Comparison of ENCODE assay signal across 8 cellular contexts in genomic region chr17:3913531-3914318, GRCh38. TPM values are rescaled to one million over a fixed set of nuclear protein-coding genes. Genes with fewer than 3 reads are reported as not detected.
DNase-seq lines count a peak whose midpoint lies in the region; ATAC-seq, FAIRE-seq and TF ChIP-seq lines count a peak whose summit lies in the region.

No MANE protein-coding gene starts in this region.

- no peak overlapping the region for H3K23ac ChIP-seq in H1 (ENCODE audit: insufficient read length)

- H3K14ac ChIP-seq in H1 (ENCODE audit: insufficient read length): no peak overlapping the region

- peak; percentile 98 for TF ChIP-seq CTCF in 22Rv1 (IDR thresholded peaks at IDR 0.05)
- peak; percentile 97 to 99 (median 99) for TF ChIP-seq CTCF in H1 (IDR thresholded peaks at IDR 0.05; ENCODE audit: control extremely low read depth in 1 of 3, insufficient read depth in 1 of 3, low read depth in 1 of 3, low read length in 3 of 3)

- H3K4me2 ChIP-seq in H1 (ENCODE audit: insufficient read depth in 1 of 2, low read depth in 2 of 2, low read length in 2 of 2): peak overlapping the region in 1 of 2 experiments; percentile 11; a peak in 1 of 4 replicates

- no peak overlapping the region for H2AK5ac ChIP-seq in H1 (ENCODE audit: low read depth, low read length)

- H3K9me3 Mint-ChIP-seq in activated CD8-positive, alpha-beta memory T cell treated with anti-CD3 and anti-CD28 coated beads, Interleukin-2, amount 10 ng/mL, durations not matched to agents 7 days and 5 days (ENCODE audit: low read depth): no peaks in the 10 kb centered on the region

- peaks cover 9% of the 10 kb centered on the region for H3K27me3 Mint-ChIP-seq in activated CD8-positive, alpha-beta memory T cell treated with anti-CD3 and anti-CD28 coated beads, Interleukin-2, amount 10 ng/mL, durations not matched to agents 7 days and 5 days

- H4K20me1 ChIP-seq in H1 (replicated peaks in 1 of 2; ENCODE audit: control insufficient read depth in 1 of 2, insufficient read depth in 2 of 2, low read length in 2 of 2): no peaks in the 10 kb centered on the region

- peak overlapping the region; percentile 25 for H4K91ac ChIP-seq in H1 (replicated peaks; ENCODE audit: insufficient read length, low read length)

- peak overlapping the region; percentile 49 for H4K5ac ChIP-seq in H1 (ENCODE audit: insufficient read length, low read depth, low read length)

- H3K4me3 ChIP-seq in H1 (ENCODE audit: extremely low read depth in 1 of 4, insufficient read depth in 2 of 4, low read depth in 3 of 4, low read length in 4 of 4): no peak overlapping the region
- peak overlapping the region; percentile 56 for H3K4me3 ChIP-seq in mononuclear cell (ENCODE audit: low read length)

- no peak overlapping the region for H3K4me3 Mint-ChIP-seq in activated CD8-positive, alpha-beta memory T cell treated with anti-CD3 and anti-CD28 coated beads, Interleukin-2, amount 10 ng/mL, durations not matched to agents 7 days and 5 days

- no peaks in the 10 kb centered on the region for H3K27me3 ChIP-seq in H1 (replicated peaks in 1 of 4; ENCODE audit: control insufficient read depth in 3 of 4, extremely low read depth in 1 of 4, insufficient read depth in 3 of 4, low read length in 3 of 4)
- no peaks in the 10 kb centered on the region for H3K27me3 ChIP-seq in mononuclear cell (ENCODE audit: insufficient read depth, low read length)

- no peak overlapping the region for H3K4ac ChIP-seq in H1 (replicated peaks; ENCODE audit: insufficient read length, low read depth, low read length)

- peak overlapping the region; percentile 28; the same call in 1 of the 2 replicates for H2BK5ac ChIP-seq in H1 (ENCODE audit: low read depth, low read length)

- H3K36me3 Mint-ChIP-seq in activated CD8-positive, alpha-beta memory T cell treated with anti-CD3 and anti-CD28 coated beads, Interleukin-2, amount 10 ng/mL, durations not matched to agents 7 days and 5 days: no peaks in the 10 kb centered on the region

- CTCF ChIA-PET in activated CD8-positive, alpha-beta memory T cell treated with anti-CD3 and anti-CD28 coated beads, Interleukin-2, amount 10 ng/mL, durations not matched to agents 7 days and 5 days (lab: Charles Lee): interaction anchor here (0.6 to 8.0 kb wide), 54 partner anchors 9 to 286 kb away, joined by 3 to 125 read pairs (median 5); partner anchors contain the start of genes ATP2A3, CAMKK1, CYB5D2 and NCBP3
- CTCF ChIA-PET in H1 (lab: Charles Lee; ENCODE audit: partially characterized antibody): interaction anchor here (0.5 to 7.4 kb wide), 60 partner anchors 7 to 1545 kb away, joined by 3 to 96 read pairs (median 4); partner anchors contain the start of gene CAMKK1

- FAIRE-seq in GM12891 (lab: Jason Lieb, UNC) (peak; percentile 94), H1 (lab: Jason Lieb, UNC) (peak; percentile 28)

- H2BK15ac ChIP-seq in H1 (ENCODE audit: low read length): 0 out of 2 replicates have a peak overlapping the region, but pooled peaks have one; percentile 61

- TF ChIP-seq EP300 in H1 (IDR thresholded peaks at IDR 0.05; ENCODE audit: borderline replicate concordance in 1 of 2, low read depth in 2 of 2, low read length in 2 of 2): no peak

- no peak overlapping the region for H3K27ac ChIP-seq in 22Rv1
- H3K27ac ChIP-seq in H1 (ENCODE audit: low read depth, low read length): no peak overlapping the region

- no peak overlapping the region; the same call in 1 of the 2 replicates for H4K8ac ChIP-seq in H1 (ENCODE audit: extremely low read depth, insufficient read depth, low read length)

- peak overlapping the region; percentile 9 for H3K27ac Mint-ChIP-seq in activated CD8-positive, alpha-beta memory T cell treated with anti-CD3 and anti-CD28 coated beads, Interleukin-2, amount 10 ng/mL, durations not matched to agents 7 days and 5 days

- H3K4me1 Mint-ChIP-seq in activated CD8-positive, alpha-beta memory T cell treated with anti-CD3 and anti-CD28 coated beads, Interleukin-2, amount 10 ng/mL, durations not matched to agents 7 days and 5 days: peaks cover 37% of the 10 kb centered on the region

- 46% methylated on average over 17 of the region's 17 CpGs; no CpG with 5 or more reads in 1 of the 2 experiments for WGBS in H1 (ENCODE audit: extremely low coverage in 1 of 2, insufficient coverage in 1 of 2, insufficient read length in 1 of 2, insufficient replicate concordance in 2 of 2, low coverage in 1 of 2, low lambda C conversion rate in 2 of 2, missing lambda C conversion rate in 1 of 2), 2 experiments

- no peak overlapping the region for H3K56ac ChIP-seq in H1 (replicated peaks; ENCODE audit: insufficient read length, low read depth, low read length)

- 0 out of 2 replicates have a peak overlapping the region, but pooled peaks have one; percentile 72 for H2BK20ac ChIP-seq in H1 (ENCODE audit: low read length)

- peak; percentile 85 for DNase-seq in GM12891 (ENCODE audit: insufficient read length, low spot score)
- peak; percentile 82 for DNase-seq in NOMO-1 treated with DMSO at 0.1 percent for 48 hours (lab: John Stamatoyannopoulos, UW; ENCODE audit: unreplicated experiment)
- peak; percentile 89 for DNase-seq in activated CD8-positive, alpha-beta memory T cell treated with anti-CD3 and anti-CD28 coated beads, Interleukin-2, amount 10 ng/mL, durations not matched to agents 7 days and 5 days
- peak; percentile 58 to 95 for DNase-seq in H1 (ENCODE audit: low read depth in 1 of 2, low spot score in 2 of 2)
- DNase-seq in stimulated activated CD8-positive, alpha-beta memory T cell treated with anti-CD3 and anti-CD28 coated beads, Interleukin-2, amount 100 ng/mL, for 48 hours (ENCODE audit: low read depth in 2 of 2): peak; percentile 68 to 78

- H3K36me3 ChIP-seq in H1 (ENCODE audit: control insufficient read depth in 2 of 4, insufficient read depth in 4 of 4, low read length in 3 of 4): no peaks in the 10 kb centered on the region

- H3K18ac ChIP-seq in H1 (ENCODE audit: extremely low read depth, low read length): no peak overlapping the region

- TF ChIP-seq RAD21 in H1 (IDR thresholded peaks at IDR 0.05 in 1 of 2, conservative IDR thresholded peaks at IDR 0.05 in 1 of 2; ENCODE audit: low read depth in 2 of 2, low read length in 2 of 2): peak; percentile 93 to 94

- H3K79me1 ChIP-seq in H1 (ENCODE audit: low read depth, low read length): no peaks in the 10 kb centered on the region

- no peaks in the 10 kb centered on the region for H3K79me2 ChIP-seq in H1 (ENCODE audit: control insufficient read depth in 1 of 2, insufficient read depth in 2 of 2, low read length in 2 of 2)

- no peak for TF ChIP-seq POLR2A in GM12891 (IDR thresholded peaks at IDR 0.05; ENCODE audit: low read depth, low read length)
- no peak for TF ChIP-seq POLR2A in H1 (IDR thresholded peaks at IDR 0.05; ENCODE audit: control extremely low read depth in 1 of 2, low read depth in 2 of 2, low read length in 2 of 2)

- no peaks in the 10 kb centered on the region for H3K9me3 ChIP-seq in H1 (ENCODE audit: insufficient read depth in 2 of 2, low read depth in 1 of 2, low read length in 1 of 2)
- no peaks in the 10 kb centered on the region for H3K9me3 ChIP-seq in mononuclear cell (ENCODE audit: low read depth, low read length)

- H2BK120ac ChIP-seq in H1 (replicated peaks; ENCODE audit: low read depth, low read length): no peak overlapping the region

- no peak overlapping the region for H3K9ac ChIP-seq in H1 (replicated peaks in 1 of 4; ENCODE audit: extremely low read depth in 1 of 4, low read depth in 3 of 4, low read length in 3 of 4)

- ATAC-seq in HG03039 (IDR thresholded peaks at IDR 0.05; ENCODE audit: unreplicated experiment): peak; percentile 37
- peak; percentile 79 for ATAC-seq in activated CD8-positive, alpha-beta memory T cell treated with anti-CD3 and anti-CD28 coated beads, Interleukin-2, amount 10 ng/mL, durations not matched to agents 7 days and 5 days

- peak overlapping the region; percentile 74; the same call in 1 of the 2 replicates for H2AFZ ChIP-seq in H1 (ENCODE audit: low read length)

- H3K23me2 ChIP-seq in H1 (ENCODE audit: low read depth, low read length): no peaks in the 10 kb centered on the region

- POLR2A ChIA-PET in H1 (lab: Charles Lee; ENCODE audit: partially characterized antibody): interaction anchor here (1.4 kb wide), 1 partner anchor 23 kb away, joined by 3 read pairs; no protein-coding TSS in a partner anchor

- H2BK12ac ChIP-seq in H1 (ENCODE audit: low read depth, low read length): peak overlapping the region; percentile 68; the same call in 1 of the 2 replicates

- H3K4me1 ChIP-seq in H1 (replicated peaks in 1 of 4; ENCODE audit: control insufficient read depth in 3 of 4, insufficient read depth in 4 of 4, low read length in 3 of 4) (peaks cover 0 to 1% (median 0%) of the 10 kb centered on the region in 4 experiments; a peak in 1 of 7 replicates), mononuclear cell (ENCODE audit: insufficient read depth, low read length) (peaks cover 75% of the 10 kb centered on the region)

RNA-seq across cellular contexts. Expression of gene P2RX1, which starts 2.5 kb away (rescaled TPM):
- polyA plus RNA-seq in GM12891 (2012; ENCODE audit: low read depth, missing spikeins): 1.1 TPM
- under 1 TPM; 0.58 to 0.61 TPM for total RNA-seq in activated CD8-positive, alpha-beta memory T cell treated with anti-CD3 and anti-CD28 coated beads, Interleukin-2, amount 10 ng/mL, durations not matched to agents 7 days and 5 days
- 0.19 and 0.45 TPM in 2 replicates for total RNA-seq in H1 (2021; fragmentation: NEBNext Ultra II Directional; extraction: Animal tissue kit (Norgen Biotek cat#: 25700))
- 1.1 and 1.6 TPM in 2 replicates for polyA plus RNA-seq in H1 (2011; rRNA removed)
- polyA plus RNA-seq in H1 (2011; cell fraction: cytosol; rRNA removed): 1.2 TPM
- 4.8 TPM for polyA plus RNA-seq in H1 (2011; cell fraction: nucleus; rRNA removed)
- polyA plus RNA-seq in H1 (2012, experiment 1 of 2): 0.48 to 1.1 TPM (median 0.83 TPM) in 4 replicates
- polyA plus RNA-seq in H1 (2012, experiment 2 of 2): 0.29 TPM
- 0.83 TPM for polyA plus RNA-seq in H1 (2013, experiment 1 of 2)
- polyA plus RNA-seq in H1 (2013, experiment 2 of 2): 0.64 TPM
- 0.51 and 1.0 TPM in 2 replicates for polyA minus RNA-seq in H1 (2011; rRNA and poly(A)+ RNA removed)
- polyA minus RNA-seq in H1 (2011; cell fraction: cytosol; rRNA and poly(A)+ RNA removed): 0.66 TPM
- 1.1 TPM for polyA minus RNA-seq in H1 (2011; cell fraction: nucleus; rRNA and poly(A)+ RNA removed)
- total RNA-seq in mononuclear cell: 31.6 TPM

RNA-seq across cellular contexts. Expression of gene CAMKK1, which starts 20.9 kb away (rescaled TPM):
- 0.64 TPM for polyA plus RNA-seq in GM12891 (2012; ENCODE audit: low read depth, missing spikeins)
- total RNA-seq in activated CD8-positive, alpha-beta memory T cell treated with anti-CD3 and anti-CD28 coated beads, Interleukin-2, amount 10 ng/mL, durations not matched to agents 7 days and 5 days: 1 to 10 TPM; 1.8 TPM
- total RNA-seq in H1 (2021; fragmentation: NEBNext Ultra II Directional; extraction: Animal tissue kit (Norgen Biotek cat#: 25700)): 7.6 and 8.5 TPM in 2 replicates
- polyA plus RNA-seq in H1 (2011; rRNA removed): 7.1 and 10.4 TPM in 2 replicates
- polyA plus RNA-seq in H1 (2011; cell fraction: cytosol; rRNA removed): 10.4 TPM
- polyA plus RNA-seq in H1 (2011; cell fraction: nucleus; rRNA removed): 19.7 TPM
- polyA plus RNA-seq in H1 (2012, experiment 1 of 2): 7.4 to 9.0 TPM (median 8.4 TPM) in 4 replicates
- polyA plus RNA-seq in H1 (2012, experiment 2 of 2): 5.3 TPM
- polyA plus RNA-seq in H1 (2013, experiment 1 of 2): 5.0 TPM
- 4.8 TPM for polyA plus RNA-seq in H1 (2013, experiment 2 of 2)
- polyA minus RNA-seq in H1 (2011; rRNA and poly(A)+ RNA removed): 7.3 and 9.5 TPM in 2 replicates
- polyA minus RNA-seq in H1 (2011; cell fraction: cytosol; rRNA and poly(A)+ RNA removed): 5.0 TPM
- 7.9 TPM for polyA minus RNA-seq in H1 (2011; cell fraction: nucleus; rRNA and poly(A)+ RNA removed)
- total RNA-seq in mononuclear cell: 5.4 TPM

RNA-seq across cellular contexts. Expression of gene ATP2A3, which starts 50.5 kb away (rescaled TPM):
- polyA plus RNA-seq in GM12891 (2012; ENCODE audit: low read depth, missing spikeins): 30.8 TPM
- 100 to 1,000 TPM; 264 to 377 TPM for total RNA-seq in activated CD8-positive, alpha-beta memory T cell treated with anti-CD3 and anti-CD28 coated beads, Interleukin-2, amount 10 ng/mL, durations not matched to agents 7 days and 5 days
- 32.0 and 32.5 TPM in 2 replicates for total RNA-seq in H1 (2021; fragmentation: NEBNext Ultra II Directional; extraction: Animal tissue kit (Norgen Biotek cat#: 25700))
- 18.4 and 28.7 TPM in 2 replicates for polyA plus RNA-seq in H1 (2011; rRNA removed)
- 17.3 TPM for polyA plus RNA-seq in H1 (2011; cell fraction: cytosol; rRNA removed)
- 53.0 TPM for polyA plus RNA-seq in H1 (2011; cell fraction: nucleus; rRNA removed)
- polyA plus RNA-seq in H1 (2012, experiment 1 of 2): 15.4 to 27.6 TPM (median 23.1 TPM) in 4 replicates
- polyA plus RNA-seq in H1 (2012, experiment 2 of 2): 16.2 TPM
- polyA plus RNA-seq in H1 (2013, experiment 1 of 2): 40.2 TPM
- 37.1 TPM for polyA plus RNA-seq in H1 (2013, experiment 2 of 2)
- 12.7 and 14.2 TPM in 2 replicates for polyA minus RNA-seq in H1 (2011; rRNA and poly(A)+ RNA removed)
- 13.9 TPM for polyA minus RNA-seq in H1 (2011; cell fraction: cytosol; rRNA and poly(A)+ RNA removed)
- 22.1 TPM for polyA minus RNA-seq in H1 (2011; cell fraction: nucleus; rRNA and poly(A)+ RNA removed)
- total RNA-seq in mononuclear cell: 76.6 TPM

Comparison
In these comparisons a context has a peak if more than half of its experiments do, and no peak if none do; other contexts are left out.
1. RNA of gene P2RX1, which starts 2.5 kb away (total RNA-seq): 31.6 TPM in mononuclear cell (single experiment); 0.58 to 0.61 TPM in activated CD8-positive, alpha-beta memory T cell treated with anti-CD3 and anti-CD28 coated beads, Interleukin-2, amount 10 ng/mL, durations not matched to agents 7 days and 5 days and 0.19 to 0.45 TPM in H1; every median in the first group is over 10 times any median in the second.
2. Peak in every context shown above with its lines, with median percentiles within 50 percentile points of each other: DNase-seq.